Comparison of ENCODE assay signal across 8 cellular contexts in genomic region chr10:133335238-133336122, GRCh38. TPM values are rescaled to one million over a fixed set of nuclear protein-coding genes. Genes with fewer than 3 reads are reported as not detected.
DNase-seq lines count a peak whose midpoint lies in the region; ATAC-seq lines count a peak whose summit lies in the region.

No MANE protein-coding gene starts in this region.

- H3K36me3 ChIP-seq in duodenal mucosa (ENCODE audit: control insufficient read depth in 1 of 2, insufficient read depth in 2 of 2, low read length in 2 of 2) = no peaks in the 10 kb centered on the region

- H3K36me3 Mint-ChIP-seq in activated CD8-positive, alpha-beta T cell treated with anti-CD3 and anti-CD28 coated beads, Interleukin-2, amount 10 ng/mL, durations not matched to agents 7 days and 5 days (ENCODE audit: low read depth) = no peaks in the 10 kb centered on the region
- no peaks in the 10 kb centered on the region for H3K36me3 Mint-ChIP-seq in memory B cell

- POLR2A ChIA-PET in activated CD8-positive, alpha-beta T cell treated with anti-CD3 and anti-CD28 coated beads, Interleukin-2, amount 10 ng/mL, durations not matched to agents 7 days and 5 days (lab: Charles Lee) = no interaction called here

- no peaks in the 10 kb centered on the region for H3K9me3 ChIP-seq in duodenal mucosa (ENCODE audit: control insufficient read depth in 1 of 2, low read length in 2 of 2)

- H3K27me3 ChIP-seq in duodenal mucosa (ENCODE audit: control insufficient read depth in 1 of 2, insufficient read depth in 2 of 2, low read length in 2 of 2) = peaks cover 46 to 60% of the 10 kb centered on the region in 2 donors

- peaks cover 5 to 17% of the 10 kb centered on the region in 2 donors for H3K4me1 ChIP-seq in duodenal mucosa (ENCODE audit: control insufficient read depth in 1 of 2, insufficient read depth in 2 of 2, low read length in 2 of 2)

- CTCF ChIA-PET in activated CD8-positive, alpha-beta T cell treated with anti-CD3 and anti-CD28 coated beads, Interleukin-2, amount 10 ng/mL, durations not matched to agents 7 days and 5 days (lab: Charles Lee) = interaction anchor here (1.6 kb wide), 1 partner anchor 28 kb away, joined by 3 read pairs; no protein-coding TSS in a partner anchor

- no peak overlapping the region for H3K27ac ChIP-seq in duodenal mucosa (ENCODE audit: low read depth, low read length)

- H3K9me3 Mint-ChIP-seq in activated CD8-positive, alpha-beta T cell treated with anti-CD3 and anti-CD28 coated beads, Interleukin-2, amount 10 ng/mL, durations not matched to agents 7 days and 5 days (ENCODE audit: insufficient read depth) = no peaks in the 10 kb centered on the region
- peaks cover 3% of the 10 kb centered on the region for H3K9me3 Mint-ChIP-seq in memory B cell

- H3K4me3 ChIP-seq in duodenal mucosa (ENCODE audit: low read depth in 1 of 2, low read length in 2 of 2) = peak overlapping the region; percentile 50 to 54

- H3K4me1 Mint-ChIP-seq in activated CD8-positive, alpha-beta T cell treated with anti-CD3 and anti-CD28 coated beads, Interleukin-2, amount 10 ng/mL, durations not matched to agents 7 days and 5 days (ENCODE audit: low read depth) = peaks cover 13% of the 10 kb centered on the region
- peaks cover 4% of the 10 kb centered on the region for H3K4me1 Mint-ChIP-seq in memory B cell

- no peak overlapping the region for H3K27ac Mint-ChIP-seq in activated CD8-positive, alpha-beta T cell treated with anti-CD3 and anti-CD28 coated beads, Interleukin-2, amount 10 ng/mL, durations not matched to agents 7 days and 5 days
- H3K27ac Mint-ChIP-seq in memory B cell = peak overlapping the region; percentile 83

- H3K4me3 Mint-ChIP-seq in activated CD8-positive, alpha-beta T cell treated with anti-CD3 and anti-CD28 coated beads, Interleukin-2, amount 10 ng/mL, durations not matched to agents 7 days and 5 days = peak overlapping the region; percentile 42
- H3K4me3 Mint-ChIP-seq in memory B cell = peak overlapping the region; percentile 69

- H3K9ac ChIP-seq in duodenal mucosa (ENCODE audit: low read depth in 1 of 2, low read length in 2 of 2) = no peak overlapping the region

- ATAC-seq in activated CD8-positive, alpha-beta T cell treated with anti-CD3 and anti-CD28 coated beads, Interleukin-2, amount 10 ng/mL, durations not matched to agents 7 days and 5 days = peak; percentile 60
- ATAC-seq in memory B cell (ENCODE audit: low read depth) = peak; percentile 57

- DNase-seq in NCI-H146 (lab: John Stamatoyannopoulos, UW) (peak; percentile 42), NCI-H146 treated with DMSO at 0.1 percent for 48 hours (lab: John Stamatoyannopoulos, UW; ENCODE audit: unreplicated experiment) (no peak), memory B cell (ENCODE audit: low spot score in 2 of 2) (peak; percentile 72 to 79), NCI-H1048 (lab: John Stamatoyannopoulos, UW) (no peak), NCI-H226 (no peak)
- DNase-seq in activated CD8-positive, alpha-beta T cell treated with anti-CD3 and anti-CD28 coated beads, Interleukin-2, amount 10 ng/mL, durations not matched to agents 7 days and 5 days = peak; percentile 87
- DNase-seq in stimulated activated CD8-positive, alpha-beta memory T cell treated with anti-CD3 and anti-CD28 coated beads, Interleukin-12 subunit alpha, Interleukin-12 subunit beta, amount 100 ng/mL, for 1 hour (ENCODE audit: low read depth) = peak; percentile 75

- H3K27me3 Mint-ChIP-seq in activated CD8-positive, alpha-beta T cell treated with anti-CD3 and anti-CD28 coated beads, Interleukin-2, amount 10 ng/mL, durations not matched to agents 7 days and 5 days (ENCODE audit: low read depth) = peaks cover 34% of the 10 kb centered on the region
- H3K27me3 Mint-ChIP-seq in memory B cell = peaks cover 14% of the 10 kb centered on the region

RNA-seq across cellular contexts. Expression of gene CALY, which starts 1.2 kb away (rescaled TPM):
- total RNA-seq in activated CD8-positive, alpha-beta T cell treated with anti-CD3 and anti-CD28 coated beads, Interleukin-2, amount 10 ng/mL, durations not matched to agents 7 days and 5 days = not detected

RNA-seq across cellular contexts. Expression of gene PRAP1, which starts 11.7 kb away (rescaled TPM):
- not detected for total RNA-seq in activated CD8-positive, alpha-beta T cell treated with anti-CD3 and anti-CD28 coated beads, Interleukin-2, amount 10 ng/mL, durations not matched to agents 7 days and 5 days

RNA-seq across cellular contexts. Expression of gene FUOM, which starts 22.3 kb away (rescaled TPM):
- total RNA-seq in activated CD8-positive, alpha-beta T cell treated with anti-CD3 and anti-CD28 coated beads, Interleukin-2, amount 10 ng/mL, durations not matched to agents 7 days and 5 days = 10 to 100 TPM; 12.4 to 13.4 TPM

RNA-seq across cellular contexts. Expression of gene ZNF511, which starts 26.8 kb away (rescaled TPM):
- 10 to 100 TPM; 61.4 to 62.6 TPM for total RNA-seq in activated CD8-positive, alpha-beta T cell treated with anti-CD3 and anti-CD28 coated beads, Interleukin-2, amount 10 ng/mL, durations not matched to agents 7 days and 5 days

RNA-seq across cellular contexts. Expression of gene TUBGCP2, which starts 26.8 kb away (rescaled TPM):
- 10 to 100 TPM; 53.5 to 59.0 TPM for total RNA-seq in activated CD8-positive, alpha-beta T cell treated with anti-CD3 and anti-CD28 coated beads, Interleukin-2, amount 10 ng/mL, durations not matched to agents 7 days and 5 days

Comparison
In these comparisons a context has a peak if more than half of its experiments do, and no peak if none do; other contexts are left out.
1. DNase-seq: peak in NCI-H146 (single experiment), activated CD8-positive, alpha-beta T cell treated with anti-CD3 and anti-CD28 coated beads, Interleukin-2, amount 10 ng/mL, durations not matched to agents 7 days and 5 days (single experiment), memory B cell (2 of 2) and stimulated activated CD8-positive, alpha-beta memory T cell treated with anti-CD3 and anti-CD28 coated beads, Interleukin-12 subunit alpha, Interleukin-12 subunit beta, amount 100 ng/mL, for 1 hour (single experiment); none in NCI-H146 treated with DMSO at 0.1 percent for 48 hours (single experiment), NCI-H1048 (single experiment) and NCI-H226 (single experiment).